In genomic region chr2:99337164-99337930, GRCh38 we compare ENCODE assay signal across 8 cellular contexts. TPM values are rescaled to one million over a fixed set of nuclear protein-coding genes. Genes with fewer than 3 reads are reported as not detected.
DNase-seq lines count a peak whose midpoint lies in the region; ATAC-seq and TF ChIP-seq lines count a peak whose summit lies in the region.

TSS of gene EIF5B (plus strand) at chr2:99337389. CDS start at chr2:99337555, 166 bp downstream.

- peak; percentile 63 for TF ChIP-seq CTCF in GM12864 (IDR thresholded peaks at IDR 0.05; ENCODE audit: low read depth, low read length, missing control alignments)

- ATAC-seq in HG02610 (IDR thresholded peaks at IDR 0.05; ENCODE audit: unreplicated experiment), result peak; percentile 63

- no peaks in the 10 kb centered on the region for H3K9me3 ChIP-seq in SK-N-MC (ENCODE audit: low read depth, low read length)

- H3K36me3 ChIP-seq in SK-N-MC (ENCODE audit: insufficient read depth, low read length), result peaks cover 11% of the 10 kb centered on the region

- peak; percentile 91 for DNase-seq in GM12864 (ENCODE audit: low read depth)
- DNase-seq in NCI-H1048 (lab: John Stamatoyannopoulos, UW), result peak; percentile 80
- DNase-seq in SK-N-MC (ENCODE audit: low read depth, low spot score), result peak; percentile 63
- DNase-seq in activated naive CD4-positive, alpha-beta T cell treated with anti-CD3 and anti-CD28 coated beads, Interleukin-2, amount 50 U/mL, for 16 hours, result peak; percentile 95
- peak; percentile 68 for DNase-seq in glomerular endothelial cell (ENCODE audit: extremely low read depth, low read depth, low spot score)
- peak; percentile 97 for DNase-seq in occipital lobe (lab: John Stamatoyannopoulos, UW)

- peak within 1 kb of the TSS; percentile 85 for H3K27ac ChIP-seq in SK-N-MC
- peak within 1 kb of the TSS; percentile 93 for H3K27ac ChIP-seq in temporal lobe (ENCODE audit: low read depth, low read length)

- H3K4me3 ChIP-seq in GM12864 (ENCODE audit: low read depth, low read length), result peak within 1 kb of the TSS; percentile 89
- peak within 1 kb of the TSS; percentile 90 for H3K4me3 ChIP-seq in SK-N-MC

- H3K9ac ChIP-seq in SK-N-MC (ENCODE audit: insufficient read length), result peak within 1 kb of the TSS; percentile 90

RNA-seq across cellular contexts. Expression of gene EIF5B, which starts in this region (rescaled TPM):
- 36.7 and 42.5 TPM in 2 replicates for total RNA-seq in glomerular endothelial cell
- total RNA-seq in occipital lobe, result 16.2 TPM
- 17.5 TPM for total RNA-seq in temporal lobe

Comparison
In these comparisons a context has a peak if more than half of its experiments do, and no peak if none do; other contexts are left out.
1. Peak in every context shown above with its lines: DNase-seq, ATAC-seq, H3K4me3 ChIP-seq and H3K27ac ChIP-seq.